Comparison of ENCODE assay signal across 24 cellular contexts in the genomic region with DNA sequence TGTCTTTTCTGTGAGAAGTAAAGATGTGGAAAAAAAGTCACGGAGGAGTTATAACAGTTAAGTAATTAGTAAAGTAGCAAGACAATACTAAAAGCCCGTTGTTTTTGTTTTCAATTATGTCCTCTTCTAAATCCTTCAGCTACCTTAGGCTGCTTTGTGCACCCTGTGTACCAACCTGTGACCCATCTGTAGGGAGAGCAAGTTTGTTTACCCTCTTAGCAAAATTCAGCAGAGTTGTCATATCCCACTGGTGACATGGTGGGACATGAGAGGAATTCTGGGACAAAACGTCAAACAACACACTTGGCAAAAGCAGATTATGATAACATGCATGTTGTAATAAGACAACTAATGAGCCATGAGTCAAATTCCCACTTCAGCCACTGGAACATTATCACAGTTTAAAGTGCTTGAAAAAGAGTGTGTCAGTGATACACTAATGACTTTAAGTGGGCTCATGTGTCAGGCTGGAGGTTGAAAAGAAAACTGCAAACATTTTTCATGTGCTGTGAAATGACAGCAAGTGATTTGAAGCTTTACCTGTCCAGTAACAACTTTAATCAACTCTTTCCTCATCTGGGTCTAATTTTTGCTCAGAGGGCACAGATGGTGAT.
DNase-seq lines count a peak whose midpoint lies in the region; ATAC-seq, FAIRE-seq and TF ChIP-seq lines count a peak whose summit lies in the region.
"Had no signal": no experiment of that assay in that cellular context is flagged by ENCODE, and none has a peak within 500 bp of the region (broad histone marks: within the 10 kb centered on the region; RNA-seq: fewer than 3 reads in every experiment).

No MANE protein-coding gene starts in this region.

- no peak for FAIRE-seq in D721Med (lab: Jason Lieb, UNC)
- FAIRE-seq: G401.6, H54 had no signal

- BruUV-seq in HCT116 (replicated peaks; lab: Mats Ljungman, UMichigan): no TSS peak

- peaks cover 44% of the 10 kb centered on the region for H3K4me1 Mint-ChIP-seq in WTC11
- H3K4me1 Mint-ChIP-seq in stimulated activated naive B cell treated with anti-CD40 and anti-IgM and Interleukin-4, amounts not matched to agents 10 μg/mL and 1 μg/mL and 100 μg/mL, for 72 hours: no peaks in the 10 kb centered on the region
- H3K4me1 Mint-ChIP-seq: stimulated activated effector memory CD8-positive, alpha-beta T cell treated with anti-CD3 and anti-CD28 coated beads, Interleukin-12 subunit alpha, Interleukin-12 subunit beta, amount 100 ng/mL, for 72 hours had no signal

- H3K27ac ChIP-seq in HCT116 (ENCODE audit: low read depth, low read length) (no peak overlapping the region), mesendoderm (ENCODE audit: low read depth, low read length) (no peak overlapping the region)
- H3K27ac ChIP-seq: cardiac muscle cell, heart left ventricle, left ventricle myocardium inferior, vagina had no signal

- no peak overlapping the region for H2AFZ ChIP-seq in HCT116 (ENCODE audit: low read depth, low read length, poor library complexity, severe bottlenecking)

- no peaks in the 10 kb centered on the region for H3K79me1 ChIP-seq in mesendoderm (ENCODE audit: low read length)

- no peak overlapping the region for H3K18ac ChIP-seq in mesendoderm (ENCODE audit: low read length)

- TF ChIP-seq POLR2A in HCT116 (IDR thresholded peaks at IDR 0.05; ENCODE audit: borderline replicate concordance, extremely low read depth, insufficient read depth, insufficient read length): no peak

- no peaks in the 10 kb centered on the region for H4K20me1 ChIP-seq in HCT116 (ENCODE audit: insufficient read depth)

- peaks cover 1% of the 10 kb centered on the region; the same call in 1 of the 2 replicates for H3K9me3 Mint-ChIP-seq in WTC11
- no peaks in the 10 kb centered on the region for H3K9me3 Mint-ChIP-seq in stimulated activated naive B cell treated with anti-CD40 and anti-IgM and Interleukin-4, amounts not matched to agents 10 μg/mL and 1 μg/mL and 100 μg/mL, for 72 hours
- H3K9me3 Mint-ChIP-seq: activated naive CD4-positive, alpha-beta T cell treated with anti-CD3 and anti-CD28 coated beads for 36 hours; CD4-positive, CD25-positive, alpha-beta regulatory T cell; dendritic cell treated with granulocyte-macrophage colony-stimulating factor and Interleukin-4, amounts not matched to agents 40 ng/mL and 50 ng/mL, for 4 days; natural killer cell treated with Interleukin-12 subunit alpha and Interleukin-12 subunit beta and Interleukin-15 and Interleukin-18, amount 100 ng/mL, for 72 hours; stimulated activated effector memory CD8-positive, alpha-beta T cell treated with anti-CD3 and anti-CD28 coated beads, Interleukin-12 subunit alpha, Interleukin-12 subunit beta, amount 100 ng/mL, for 72 hours had no signal

- H3K79me2 ChIP-seq in HCT116 (ENCODE audit: insufficient read depth, low read length) (no peaks in the 10 kb centered on the region), mesendoderm (ENCODE audit: control insufficient read depth, insufficient read depth, low read length) (no peaks in the 10 kb centered on the region)

- H3K4me3 Mint-ChIP-seq in WTC11: no peak overlapping the region
- H3K4me3 Mint-ChIP-seq in stimulated activated naive B cell treated with anti-CD40 and anti-IgM and Interleukin-4, amounts not matched to agents 10 μg/mL and 1 μg/mL and 100 μg/mL, for 72 hours: no peak overlapping the region
- H3K4me3 Mint-ChIP-seq: activated naive CD4-positive, alpha-beta T cell treated with anti-CD3 and anti-CD28 coated beads for 36 hours; CD4-positive, CD25-positive, alpha-beta regulatory T cell; dendritic cell treated with granulocyte-macrophage colony-stimulating factor and Interleukin-4, amounts not matched to agents 40 ng/mL and 50 ng/mL, for 4 days; natural killer cell treated with Interleukin-12 subunit alpha and Interleukin-12 subunit beta and Interleukin-15 and Interleukin-18, amount 100 ng/mL, for 72 hours; stimulated activated effector memory CD8-positive, alpha-beta T cell treated with anti-CD3 and anti-CD28 coated beads, Interleukin-12 subunit alpha, Interleukin-12 subunit beta, amount 100 ng/mL, for 72 hours had no signal

- no peak overlapping the region for H4K8ac ChIP-seq in mesendoderm (ENCODE audit: low read depth, low read length)

- H3K4me3 ChIP-seq in HCT116 (replicated peaks in 1 of 2; ENCODE audit: low read depth in 1 of 2, low read length in 2 of 2) (no peak overlapping the region), mesendoderm (ENCODE audit: low read length) (no peak overlapping the region)
- H3K4me3 ChIP-seq: cardiac muscle cell, heart left ventricle, left ventricle myocardium inferior, vagina had no signal

- peak overlapping the region; percentile 28 for H2BK120ac ChIP-seq in mesendoderm (ENCODE audit: low read depth, low read length)

- H3K9ac ChIP-seq in HCT116 (ENCODE audit: low read length): no peak overlapping the region
- no peak overlapping the region for H3K9ac ChIP-seq in mesendoderm (ENCODE audit: low read length)

- no peak overlapping the region for H3K4me2 ChIP-seq in HCT116 (ENCODE audit: low read length)
- H3K4me2 ChIP-seq in mesendoderm (ENCODE audit: low read length): no peak overlapping the region

- POLR2A ChIA-PET in HCT116 (lab: Charles Lee) (no interaction called here), WTC11 (lab: Charles Lee) (no interaction called here)

- CTCF ChIA-PET in HCT116 (lab: Charles Lee): no interaction called here
- CTCF ChIA-PET in WTC11 (lab: Charles Lee): interaction anchor here (0.5 to 1.7 kb wide), 5 partner anchors 17 to 459 kb away, joined by 3 to 7 read pairs (median 3); no protein-coding TSS in a partner anchor

- H2BK5ac ChIP-seq in mesendoderm (ENCODE audit: low read length): no peak overlapping the region

- H3K9me3 ChIP-seq in HCT116 (ENCODE audit: control insufficient read depth in 1 of 2, insufficient read depth in 1 of 2, low read depth in 1 of 2, low read length in 2 of 2): no peaks in the 10 kb centered on the region
- H3K9me3 ChIP-seq: heart left ventricle, left ventricle myocardium inferior, vagina had no signal

- no peak overlapping the region for H3K23ac ChIP-seq in mesendoderm (ENCODE audit: low read length)

- RAD21 ChIA-PET in HCT116 (lab: Charles Lee; ENCODE audit: low non-redundant PET in 1 of 2, low total read pairs in 2 of 2, uncharacterized antibody in 2 of 2, unreplicated experiment in 2 of 2): no interaction called here

- no peak overlapping the region for H4K5ac ChIP-seq in mesendoderm (ENCODE audit: low read length)

- no peaks in the 10 kb centered on the region for H3K36me3 Mint-ChIP-seq in WTC11
- H3K36me3 Mint-ChIP-seq in stimulated activated naive B cell treated with anti-CD40 and anti-IgM and Interleukin-4, amounts not matched to agents 10 μg/mL and 1 μg/mL and 100 μg/mL, for 72 hours: no peaks in the 10 kb centered on the region
- H3K36me3 Mint-ChIP-seq: CD4-positive, CD25-positive, alpha-beta regulatory T cell; natural killer cell treated with Interleukin-12 subunit alpha and Interleukin-12 subunit beta and Interleukin-15 and Interleukin-18, amount 100 ng/mL, for 72 hours; stimulated activated effector memory CD8-positive, alpha-beta T cell treated with anti-CD3 and anti-CD28 coated beads, Interleukin-12 subunit alpha, Interleukin-12 subunit beta, amount 100 ng/mL, for 72 hours had no signal

- peak overlapping the region; percentile 16 for H3K4ac ChIP-seq in mesendoderm (ENCODE audit: low read depth, low read length)

- H2AK5ac ChIP-seq in mesendoderm (ENCODE audit: low read length): no peak overlapping the region

- DNase-seq in D721Med (ENCODE audit: insufficient read length, low spot score): no peak
- no peak for DNase-seq in HCT116 (ENCODE audit: low read depth, low spot score)
- DNase-seq in WTC11 (ENCODE audit: low spot score): no peak
- peak; percentile 40 for DNase-seq in mesendoderm
- DNase-seq in stimulated activated naive B cell treated with anti-CD40 and anti-IgM and Interleukin-4, amounts not matched to agents 10 μg/mL and 1 μg/mL and 100 μg/mL, for 72 hours: no peak
- DNase-seq in NCI-H1694 treated with DMSO at 0.1 percent for 48 hours (lab: John Stamatoyannopoulos, UW): no peak
- no peak for DNase-seq in kidney glomerular epithelial cell (lab: John Stamatoyannopoulos, UW)
- DNase-seq: activated naive CD4-positive, alpha-beta T cell treated with anti-CD3 and anti-CD28 coated beads for 36 hours; activated T-cell treated with anti-CD3 and anti-CD28 coated beads, Interleukin-2, amount 50 U/mL, for 48 hours; amniotic stem cell; CD4-positive, CD25-positive, alpha-beta regulatory T cell; DMS 273 treated with DMSO at 0.1 percent for 48 hours; heart left ventricle; KBM-7; left ventricle myocardium inferior; NCI-H1694; T1000 had no signal

- TF ChIP-seq RAD21 in HCT116 (IDR thresholded peaks at IDR 0.05; ENCODE audit: low read depth): peak; percentile 5; the same call in 1 of the 2 replicates

- ATAC-seq in HCT116: no peak; the same call in 1 of the 2 replicates
- ATAC-seq in WTC11: peak; percentile 35
- no peak for ATAC-seq in stimulated activated naive B cell treated with anti-CD40 and anti-IgM and Interleukin-4, amounts not matched to agents 10 μg/mL and 1 μg/mL and 100 μg/mL, for 72 hours (replicated peaks)
- ATAC-seq: heart left ventricle; natural killer cell treated with Interleukin-12 subunit alpha and Interleukin-12 subunit beta and Interleukin-15 and Interleukin-18, amount 100 ng/mL, for 72 hours; stimulated activated effector memory CD8-positive, alpha-beta T cell treated with anti-CD3 and anti-CD28 coated beads, Interleukin-12 subunit alpha, Interleukin-12 subunit beta, amount 100 ng/mL, for 72 hours had no signal

- no peaks in the 10 kb centered on the region for H3K27me3 ChIP-seq in HCT116 (ENCODE audit: insufficient read depth, low read length)
- H3K27me3 ChIP-seq in mesendoderm (ENCODE audit: insufficient read depth, low read length, poor library complexity): no peaks in the 10 kb centered on the region
- H3K27me3 ChIP-seq: vagina had no signal

- WGBS in mesendoderm (ENCODE audit: extremely low coverage, insufficient coverage, low lambda C conversion rate): no CpG with 5 or more reads among the region's 3 CpGs

- H3K56ac ChIP-seq in mesendoderm (ENCODE audit: low read length): peak overlapping the region; percentile 3

- peak overlapping the region; percentile 85 for H2BK15ac ChIP-seq in mesendoderm (replicated peaks; ENCODE audit: low read depth)

- peak overlapping the region; percentile 68; the same call in 1 of the 2 replicates for H3K27ac Mint-ChIP-seq in WTC11
- H3K27ac Mint-ChIP-seq in stimulated activated naive B cell treated with anti-CD40 and anti-IgM and Interleukin-4, amounts not matched to agents 10 μg/mL and 1 μg/mL and 100 μg/mL, for 72 hours: no peak overlapping the region
- H3K27ac Mint-ChIP-seq: activated naive CD4-positive, alpha-beta T cell treated with anti-CD3 and anti-CD28 coated beads for 36 hours; CD4-positive, CD25-positive, alpha-beta regulatory T cell; dendritic cell treated with granulocyte-macrophage colony-stimulating factor and Interleukin-4, amounts not matched to agents 40 ng/mL and 50 ng/mL, for 4 days; natural killer cell treated with Interleukin-12 subunit alpha and Interleukin-12 subunit beta and Interleukin-15 and Interleukin-18, amount 100 ng/mL, for 72 hours; stimulated activated effector memory CD8-positive, alpha-beta T cell treated with anti-CD3 and anti-CD28 coated beads, Interleukin-12 subunit alpha, Interleukin-12 subunit beta, amount 100 ng/mL, for 72 hours had no signal

- H3K36me3 ChIP-seq in HCT116 (ENCODE audit: control insufficient read depth in 1 of 2, insufficient read depth in 2 of 2, low read length in 2 of 2) (no peaks in the 10 kb centered on the region; a peak in 1 of 4 replicates), mesendoderm (ENCODE audit: control insufficient read depth, insufficient read depth, low read length) (no peaks in the 10 kb centered on the region)
- H3K36me3 ChIP-seq: cardiac muscle cell, heart left ventricle, left ventricle myocardium inferior, vagina had no signal

- H3K27me3 Mint-ChIP-seq in WTC11 (ENCODE audit: low read depth): no peaks in the 10 kb centered on the region
- no peaks in the 10 kb centered on the region for H3K27me3 Mint-ChIP-seq in stimulated activated naive B cell treated with anti-CD40 and anti-IgM and Interleukin-4, amounts not matched to agents 10 μg/mL and 1 μg/mL and 100 μg/mL, for 72 hours
- H3K27me3 Mint-ChIP-seq: CD4-positive, CD25-positive, alpha-beta regulatory T cell had no signal

- H3K4me1 ChIP-seq in HCT116 (ENCODE audit: control insufficient read depth in 1 of 2, insufficient read depth in 2 of 2, low read length in 2 of 2): no peaks in the 10 kb centered on the region
- peaks cover 19% of the 10 kb centered on the region for H3K4me1 ChIP-seq in mesendoderm (ENCODE audit: control insufficient read depth, low read depth, low read length)
- H3K4me1 ChIP-seq: left ventricle myocardium inferior had no signal

- intact Hi-C loops in HCT116 (cut with micrococcal nuclease): no loop called here

- H3K9me2 ChIP-seq in HCT116 (ENCODE audit: insufficient read depth): no peaks in the 10 kb centered on the region

- TF ChIP-seq CTCF in D721Med (IDR thresholded peaks at IDR 0.05; ENCODE audit: insufficient read depth, missing control alignments): peak; percentile 6
- TF ChIP-seq CTCF in HCT116 (IDR thresholded peaks at IDR 0.05 in 2 of 3, conservative IDR thresholded peaks at IDR 0.05 in 1 of 3; ENCODE audit: borderline replicate concordance in 1 of 3, insufficient read depth in 1 of 3, low read depth in 2 of 3, low read length in 2 of 3): peak in 2 of 3 experiments; percentile 25 to 29; a peak in 2 of 6 replicates
- no peak for TF ChIP-seq CTCF in WTC11 (IDR thresholded peaks at IDR 0.05)
